10 cellular contexts compared by ENCODE assay signal in the genomic region with DNA sequence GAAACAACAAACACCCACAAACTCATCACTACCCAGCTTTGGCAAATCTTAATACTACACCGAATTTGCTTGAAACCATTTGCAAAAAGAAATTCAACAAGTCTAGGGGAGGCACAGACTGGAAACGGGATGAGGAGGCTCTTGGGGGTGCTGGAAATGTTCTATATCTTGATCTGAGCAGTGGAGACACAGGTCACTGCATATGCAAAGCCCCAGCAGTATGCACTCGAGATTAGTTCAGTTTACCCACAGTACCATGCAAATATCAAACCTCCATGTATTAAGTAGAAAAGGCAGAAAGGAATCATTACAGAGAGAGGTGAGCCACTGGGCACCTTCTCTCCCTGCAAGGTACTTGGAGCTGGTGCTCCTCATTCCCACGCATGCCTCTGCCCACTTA.
DNase-seq lines count a peak whose midpoint lies in the region; ATAC-seq lines count a peak whose summit lies in the region.
"Had no signal": no experiment of that assay in that cellular context is flagged by ENCODE, and none has a peak within 500 bp of the region (broad histone marks: within the 10 kb centered on the region; RNA-seq: fewer than 3 reads in every experiment).

No MANE protein-coding gene starts in this region.

- peaks cover 0 to 51% (median 0%) of the 10 kb centered on the region in 11 experiments; a peak in 10 of 22 replicates for H3K36me3 ChIP-seq in BLaER1 treated with 17β-estradiol and CSF1 and Interleukin-3, amounts not matched to agents 10 nM and 100 nM
- H3K36me3 ChIP-seq: esophagus squamous epithelium had no signal

- no peaks in the 10 kb centered on the region for H3K27me3 ChIP-seq in BLaER1 treated with 17β-estradiol and CSF1 and Interleukin-3, amounts not matched to agents 10 nM and 100 nM
- H3K27me3 ChIP-seq: tibial nerve had no signal

- H3K9me3 Mint-ChIP-seq in activated T-helper 1 cell treated with anti-CD3 and anti-CD28 coated beads, Interleukin-12 subunit alpha, Interleukin-12 subunit beta, Interleukin-2, Interleukin-4 antibody, amounts not matched to agents 30 ng/mL and 10 ng/mL and 1 ng/mL, durations not matched to agents 14 hours and 24 hours and 36 hours, result peaks cover 19% of the 10 kb centered on the region
- H3K9me3 Mint-ChIP-seq in memory B cell, result peaks cover 4% of the 10 kb centered on the region

- H3K9ac ChIP-seq in BLaER1 treated with 17β-estradiol and CSF1 and Interleukin-3, amounts not matched to agents 10 nM and 100 nM, result peak overlapping the region in 10 of 11 experiments; percentile 55 to 78 (median 74); a peak in 18 of 22 replicates

- intact Hi-C loops in activated T-helper 1 cell treated with anti-CD3 and anti-CD28 coated beads, Interleukin-12 subunit alpha, Interleukin-12 subunit beta, Interleukin-2, Interleukin-4 antibody, amounts not matched to agents 30 ng/mL and 10 ng/mL and 1 ng/mL, durations not matched to agents 14 hours and 24 hours and 36 hours (cut with micrococcal nuclease), result no loop called here

- ATAC-seq in GM19025 (IDR thresholded peaks at IDR 0.05; ENCODE audit: low read depth, unreplicated experiment), result peak; percentile 42
- peak; percentile 61 for ATAC-seq in memory B cell (ENCODE audit: low read depth)

- H3K36me3 Mint-ChIP-seq in activated T-helper 1 cell treated with anti-CD3 and anti-CD28 coated beads, Interleukin-12 subunit alpha, Interleukin-12 subunit beta, Interleukin-2, Interleukin-4 antibody, amounts not matched to agents 30 ng/mL and 10 ng/mL and 1 ng/mL, durations not matched to agents 14 hours and 24 hours and 36 hours (ENCODE audit: low read depth), result peaks cover 47% of the 10 kb centered on the region
- peaks cover 32% of the 10 kb centered on the region for H3K36me3 Mint-ChIP-seq in memory B cell

- peaks cover 76 to 97% (median 91%) of the 10 kb centered on the region in 10 experiments for H3K4me1 ChIP-seq in BLaER1 treated with 17β-estradiol and CSF1 and Interleukin-3, amounts not matched to agents 10 nM and 100 nM

- H3K27ac Mint-ChIP-seq in activated T-helper 1 cell treated with anti-CD3 and anti-CD28 coated beads, Interleukin-12 subunit alpha, Interleukin-12 subunit beta, Interleukin-2, Interleukin-4 antibody, amounts not matched to agents 30 ng/mL and 10 ng/mL and 1 ng/mL, durations not matched to agents 14 hours and 24 hours and 36 hours, result peak overlapping the region; percentile 61
- H3K27ac Mint-ChIP-seq in memory B cell, result peak overlapping the region; percentile 89

- no peak overlapping the region for H3K4me3 ChIP-seq in BLaER1 treated with 17β-estradiol and CSF1 and Interleukin-3, amounts not matched to agents 10 nM and 100 nM
- H3K4me3 ChIP-seq: esophagus squamous epithelium, tibial nerve had no signal

- peaks cover 0 to 100% (median 0%) of the 10 kb centered on the region in 11 experiments; a peak in 6 of 22 replicates for H4K20me1 ChIP-seq in BLaER1 treated with 17β-estradiol and CSF1 and Interleukin-3, amounts not matched to agents 10 nM and 100 nM

- peaks cover 12 to 35% (median 24%) of the 10 kb centered on the region in 11 experiments; a peak in 21 of 22 replicates for H3K9me3 ChIP-seq in BLaER1 treated with 17β-estradiol and CSF1 and Interleukin-3, amounts not matched to agents 10 nM and 100 nM (replicated peaks in 1 of 11)
- H3K9me3 ChIP-seq: esophagus squamous epithelium, tibial nerve had no signal

- H3K27ac ChIP-seq in BLaER1 treated with 17β-estradiol and CSF1 and Interleukin-3, amounts not matched to agents 10 nM and 100 nM, result peak overlapping the region; percentile 38 to 93 (median 86); a peak in 21 of 22 replicates

- peak overlapping the region; percentile 46 for H3K4me3 Mint-ChIP-seq in activated T-helper 1 cell treated with anti-CD3 and anti-CD28 coated beads, Interleukin-12 subunit alpha, Interleukin-12 subunit beta, Interleukin-2, Interleukin-4 antibody, amounts not matched to agents 30 ng/mL and 10 ng/mL and 1 ng/mL, durations not matched to agents 14 hours and 24 hours and 36 hours
- H3K4me3 Mint-ChIP-seq in memory B cell, result peak overlapping the region; percentile 78

- no peaks in the 10 kb centered on the region for H3K27me3 Mint-ChIP-seq in activated T-helper 1 cell treated with anti-CD3 and anti-CD28 coated beads, Interleukin-12 subunit alpha, Interleukin-12 subunit beta, Interleukin-2, Interleukin-4 antibody, amounts not matched to agents 30 ng/mL and 10 ng/mL and 1 ng/mL, durations not matched to agents 14 hours and 24 hours and 36 hours (ENCODE audit: insufficient read depth)
- no peaks in the 10 kb centered on the region for H3K27me3 Mint-ChIP-seq in memory B cell

- no peak for DNase-seq in activated T-helper 1 cell treated with anti-CD3 and anti-CD28 coated beads, Interleukin-12 subunit alpha, Interleukin-12 subunit beta, Interleukin-2, Interleukin-4 antibody, amounts not matched to agents 30 ng/mL and 10 ng/mL and 1 ng/mL, durations not matched to agents 14 hours and 24 hours and 36 hours (ENCODE audit: low spot score)
- DNase-seq in memory B cell (ENCODE audit: low spot score in 2 of 2) (no peak), NCI-H446 (lab: John Stamatoyannopoulos, UW) (no peak), RPMI8226 (no peak), NCI-H1694 treated with DMSO at 0.1 percent for 48 hours (lab: John Stamatoyannopoulos, UW) (no peak), NCI-H748 (lab: John Stamatoyannopoulos, UW; ENCODE audit: unreplicated experiment) (no peak)
- DNase-seq: esophagus squamous epithelium had no signal

- peaks cover 77% of the 10 kb centered on the region for H3K4me1 Mint-ChIP-seq in activated T-helper 1 cell treated with anti-CD3 and anti-CD28 coated beads, Interleukin-12 subunit alpha, Interleukin-12 subunit beta, Interleukin-2, Interleukin-4 antibody, amounts not matched to agents 30 ng/mL and 10 ng/mL and 1 ng/mL, durations not matched to agents 14 hours and 24 hours and 36 hours (ENCODE audit: low read depth)
- peaks cover 63% of the 10 kb centered on the region for H3K4me1 Mint-ChIP-seq in memory B cell

- peak overlapping the region; percentile 71 to 88 (median 79) for H3K4me2 ChIP-seq in BLaER1 treated with 17β-estradiol and CSF1 and Interleukin-3, amounts not matched to agents 10 nM and 100 nM
